In genomic region chr17:7481842-7482741, GRCh38 we compare ENCODE assay signal across 11 cellular contexts. TPM values are rescaled to one million over a fixed set of nuclear protein-coding genes. Genes with fewer than 3 reads are reported as not detected.
DNase-seq lines count a peak whose midpoint lies in the region; ATAC-seq and TF ChIP-seq lines count a peak whose summit lies in the region.
"Not testable (repeated sequence)": the region's sequence is repeated elsewhere in the genome, so short reads cannot be mapped to it uniquely, and the experiment has no call there.
"Had no signal": no experiment of that assay in that cellular context is flagged by ENCODE, and none has a peak within 500 bp of the region (broad histone marks: within the 10 kb centered on the region; RNA-seq: fewer than 3 reads in every experiment).

No MANE protein-coding gene starts in this region.

- not testable (repeated sequence) for H3K27me3 ChIP-seq in CD8-positive, alpha-beta T cell (ENCODE audit: insufficient read depth, low read length); ascending aorta; heart right ventricle; neuronal stem cell (ENCODE audit: control insufficient read depth in 3 of 3, insufficient read depth in 3 of 3, low read depth in 1 of 3, low read length in 3 of 3); testis

- H3K23ac ChIP-seq in neuronal stem cell (ENCODE audit: low read depth, low read length, poor library complexity), result peak overlapping the region; percentile 80

- not testable (repeated sequence) for H3K9me3 Mint-ChIP-seq in CD8-positive, alpha-beta T cell; activated B cell treated with CpG ODN at 0.5 μM for 24 hours

- not testable (repeated sequence) for TF ChIP-seq CTCF in CD8-positive, alpha-beta T cell (IDR thresholded peaks at IDR 0.05); activated B cell treated with CpG ODN at 0.5 μM for 24 hours (IDR thresholded peaks at IDR 0.05); ascending aorta (IDR thresholded peaks at IDR 0.05); heart right ventricle (IDR thresholded peaks at IDR 0.05); testis (IDR thresholded peaks at IDR 0.05)

- POLR2A ChIA-PET in CD8-positive, alpha-beta T cell (lab: Charles Lee), result interaction anchor here (0.9 kb wide), 1 partner anchor 98 kb away, joined by 3 read pairs; no protein-coding TSS in a partner anchor
- POLR2A ChIA-PET in activated B cell treated with CpG ODN at 0.5 μM for 24 hours (lab: Charles Lee), result interaction anchor here (0.7 to 4.6 kb wide), 8 partner anchors 27 to 708 kb away, joined by 3 to 42 read pairs (median 4); partner anchors contain the start of genes MPDU1, TMEM102, TMEM256 and TP53

- not testable (repeated sequence) for H3K27ac ChIP-seq in CD8-positive, alpha-beta T cell (ENCODE audit: low read depth, low read length); neuronal stem cell (replicated peaks; ENCODE audit: low read length)
- H3K27ac ChIP-seq in ascending aorta (peak overlapping the region; percentile 98 to 100), heart right ventricle (peak overlapping the region in 9 of 10 donors; percentile 91 to 100 (median 100)), testis (peak overlapping the region; percentile 34 to 99)

- peak overlapping the region; percentile 22 for H4K91ac ChIP-seq in neuronal stem cell (ENCODE audit: low read depth, low read length, poor library complexity)

- not testable (repeated sequence) for H2BK120ac ChIP-seq in neuronal stem cell (ENCODE audit: low read depth, low read length)

- H3K18ac ChIP-seq in neuronal stem cell (ENCODE audit: low read length), result not testable (repeated sequence)

- peak overlapping the region; percentile 46 for H3K4ac ChIP-seq in neuronal stem cell (ENCODE audit: low read length)

- intact Hi-C loops in CD8-positive, alpha-beta T cell (cut with DNase I, micrococcal nuclease), result loop anchor here (2.0 to 5.0 kb wide), 5 partner anchors 87 to 470 kb away; partner anchors contain the start of genes CYB5D1 (in 1 of the 2), KCTD11 (in 1 of the 2), NAA38 (in 1 of the 2) and PLSCR3 (in 1 of the 2)
- intact Hi-C loops in activated B cell treated with CpG ODN at 0.5 μM for 24 hours (cut with micrococcal nuclease), result loop anchor here (5.0 kb wide), 1 partner anchor 230 kb away; the partner anchor contains the start of genes CTDNEP1 and ELP5
- intact Hi-C loops in ascending aorta (cut with DNase I), result loop anchor here (5.0 to 10.0 kb wide), 3 partner anchors 203 to 675 kb away; partner anchors contain the start of genes CYB5D1, NAA38, TMEM88 and TP53
- intact Hi-C loops in heart right ventricle (cut with DNase I), result loop anchor here in 2 of 10 donors (5.0 to 10.0 kb wide), 2 partner anchors 127 to 130 kb away; partner anchors contain the start of genes KCTD11 (in 2 of the 2) and TMEM95 (in 1 of the 2)
- intact Hi-C loops in testis (cut with DNase I; ENCODE audit: low total_unique reads), result not testable (repeated sequence)

- not testable (repeated sequence) for H3K27me3 Mint-ChIP-seq in CD8-positive, alpha-beta T cell (ENCODE audit: low read depth); activated B cell treated with CpG ODN at 0.5 μM for 24 hours

- H2AFZ ChIP-seq in neuronal stem cell (ENCODE audit: low read length), result not testable (repeated sequence)

- H3K4me1 ChIP-seq in CD8-positive, alpha-beta T cell (ENCODE audit: insufficient read depth, low read length), result peaks cover 43% of the 10 kb centered on the region
- H3K4me1 ChIP-seq in ascending aorta (peaks cover 17 to 41% of the 10 kb centered on the region in 2 donors), heart right ventricle (peaks cover 25 to 74% (median 55%) of the 10 kb centered on the region in 9 donors), neuronal stem cell (ENCODE audit: control insufficient read depth in 2 of 2, insufficient read depth in 1 of 2, low read depth in 1 of 2, low read length in 2 of 2) (peaks cover 28 to 36% of the 10 kb centered on the region in 2 donors), testis (peaks cover 28% of the 10 kb centered on the region)

- H4K8ac ChIP-seq in neuronal stem cell (ENCODE audit: low read depth, low read length), result not testable (repeated sequence)

- H3K36me3 Mint-ChIP-seq in CD8-positive, alpha-beta T cell, result peaks cover 34% of the 10 kb centered on the region
- peaks cover 28% of the 10 kb centered on the region for H3K36me3 Mint-ChIP-seq in activated B cell treated with CpG ODN at 0.5 μM for 24 hours (ENCODE audit: low read depth)

- H3K9me3 ChIP-seq in CD8-positive, alpha-beta T cell (ENCODE audit: low read length); ascending aorta; heart right ventricle; neuronal stem cell (replicated peaks in 1 of 2; ENCODE audit: control insufficient read depth in 2 of 2, insufficient read depth in 1 of 2, low read depth in 1 of 2, low read length in 2 of 2); testis: not testable (repeated sequence)

- WGBS in heart right ventricle, 2 donors, result 81 to 82% methylated on average over 31 of the region's 31 CpGs
- WGBS in neuronal stem cell (ENCODE audit: extremely low coverage in 2 of 2, insufficient read length in 2 of 2, insufficient replicate concordance in 1 of 2), 2 donors, result no CpG with 5 or more reads among the region's 31 CpGs
- 83 to 88% methylated on average over 26 to 31 of the region's 31 CpGs for WGBS in testis, 2 donors

- ATAC-seq in CD8-positive, alpha-beta T cell; activated B cell treated with CpG ODN at 0.5 μM for 24 hours (ENCODE audit: low read depth); heart right ventricle: not testable (repeated sequence)

- H2BK5ac ChIP-seq in neuronal stem cell (ENCODE audit: low read length), result peak overlapping the region; percentile 43

- CTCF ChIA-PET in CD8-positive, alpha-beta T cell (lab: Charles Lee), result interaction anchor here (1.1 to 4.0 kb wide), 4 partner anchors 27 to 88 kb away, joined by 3 to 34 read pairs (median 6); partner anchors contain the start of gene PLSCR3
- CTCF ChIA-PET in activated B cell treated with CpG ODN at 0.5 μM for 24 hours (lab: Charles Lee), result interaction anchor here (0.6 to 1.3 kb wide), 2 partner anchors 34 to 46 kb away, joined by 3 to 4 read pairs; no protein-coding TSS in a partner anchor

- H3K36me3 ChIP-seq in CD8-positive, alpha-beta T cell (ENCODE audit: insufficient read depth, low read length); ascending aorta; heart right ventricle; testis (ENCODE audit: low read depth, missing control alignments): not testable (repeated sequence)
- H3K36me3 ChIP-seq in neuronal stem cell (replicated peaks in 1 of 2; ENCODE audit: control insufficient read depth in 2 of 2, insufficient read depth in 2 of 2, low read length in 2 of 2), result peaks cover 0 to 15% of the 10 kb centered on the region in 2 donors

- not testable (repeated sequence) for H3K14ac ChIP-seq in neuronal stem cell (ENCODE audit: low read length)

- not testable (repeated sequence) for H3K9ac ChIP-seq in neuronal stem cell (ENCODE audit: low read depth, low read length, poor library complexity)

- H2BK12ac ChIP-seq in neuronal stem cell (ENCODE audit: low read length), result not testable (repeated sequence)

- peak overlapping the region; percentile 100 for H3K4me3 Mint-ChIP-seq in CD8-positive, alpha-beta T cell
- peak overlapping the region; percentile 98 for H3K4me3 Mint-ChIP-seq in activated B cell treated with CpG ODN at 0.5 μM for 24 hours

- DNase-seq in CD8-positive, alpha-beta T cell; activated B cell treated with CpG ODN at 0.5 μM for 24 hours; ascending aorta (ENCODE audit: low spot score in 2 of 2); heart right ventricle; neuronal stem cell (ENCODE audit: low spot score); testis: not testable (repeated sequence)

- H2AK5ac ChIP-seq in neuronal stem cell (ENCODE audit: low read depth, low read length), result peak overlapping the region; percentile 60

- H3K4me2 ChIP-seq in neuronal stem cell (ENCODE audit: insufficient read depth, low read length, poor library complexity, severe bottlenecking), result not testable (repeated sequence)

- peak overlapping the region; percentile 100 for H3K27ac Mint-ChIP-seq in CD8-positive, alpha-beta T cell
- peak overlapping the region; percentile 100 for H3K27ac Mint-ChIP-seq in activated B cell treated with CpG ODN at 0.5 μM for 24 hours

- peak overlapping the region; percentile 62 for H2BK15ac ChIP-seq in neuronal stem cell (ENCODE audit: low read length)

- H3K4me1 Mint-ChIP-seq in CD8-positive, alpha-beta T cell (ENCODE audit: low read depth), result peaks cover 71% of the 10 kb centered on the region
- peaks cover 71% of the 10 kb centered on the region for H3K4me1 Mint-ChIP-seq in activated B cell treated with CpG ODN at 0.5 μM for 24 hours

- not testable (repeated sequence) for H3K4me3 ChIP-seq in CD8-positive, alpha-beta T cell (ENCODE audit: low read depth, low read length); ascending aorta; testis
- H3K4me3 ChIP-seq in heart right ventricle, result peak overlapping the region in 1 of 10 donors; percentile 70
- peak overlapping the region in 1 of 2 donors; percentile 68 for H3K4me3 ChIP-seq in neuronal stem cell (ENCODE audit: low read length in 2 of 2)

- H3K79me1 ChIP-seq in neuronal stem cell (ENCODE audit: low read depth, low read length), result not testable (repeated sequence)

- TF ChIP-seq POLR2A in testis (IDR thresholded peaks at IDR 0.05), result not testable (repeated sequence)

RNA-seq across cellular contexts. Expression of gene SLC35G6, which starts 0.8 kb away (rescaled TPM):
- total RNA-seq in CD8-positive, alpha-beta T cell, result not detected
- not detected in 2 replicates for total RNA-seq in activated B cell treated with CpG ODN at 0.5 μM for 24 hours
- not detected for total RNA-seq in ascending aorta
- total RNA-seq in heart right ventricle, result not detected
- polyA plus RNA-seq in heart right ventricle, result not detected
- polyA plus RNA-seq in neuronal stem cell (2013, experiment 1 of 2), result 0.03 TPM
- polyA plus RNA-seq in neuronal stem cell (2013, experiment 2 of 2), result not detected
- total RNA-seq in testis, result 1 to 10 TPM; 1.8 to 3.9 TPM
- polyA plus RNA-seq in testis (ENCODE audit: insufficient read depth, low read depth, low replicate concordance), result 3.9 TPM
- total RNA-seq: dermis microvascular lymphatic vessel endothelial cell, foreskin keratinocyte, GM12878 had no signal
- polyA plus RNA-seq: adipose tissue, foreskin keratinocyte, small intestine had no signal

RNA-seq across cellular contexts. Expression of gene POLR2A, which starts 2.1 kb away (rescaled TPM):
- 100 to 1,000 TPM; 508 to 546 TPM for total RNA-seq in CD8-positive, alpha-beta T cell
- 148 and 162 TPM in 2 replicates for total RNA-seq in activated B cell treated with CpG ODN at 0.5 μM for 24 hours
- 69.5 TPM for total RNA-seq in ascending aorta
- 10 to 100 TPM; 40.5 to 61.7 (median 48.8) TPM for total RNA-seq in heart right ventricle
- 10 to 100 TPM in 1 of 2 donors, 1 to 10 TPM in 1; 8.4 to 24.7 TPM for polyA plus RNA-seq in heart right ventricle
- polyA plus RNA-seq in neuronal stem cell (2013, experiment 1 of 2), result 40.1 TPM
- 39.2 TPM for polyA plus RNA-seq in neuronal stem cell (2013, experiment 2 of 2)
- 100 to 1,000 TPM; 359 to 391 TPM for total RNA-seq in testis
- polyA plus RNA-seq in testis (ENCODE audit: insufficient read depth, low read depth, low replicate concordance), result 175 TPM

RNA-seq across cellular contexts. Expression of gene ZBTB4, which starts 2.7 kb away (rescaled TPM):
- total RNA-seq in CD8-positive, alpha-beta T cell, result 10 to 100 TPM; 61.6 to 62.7 TPM
- total RNA-seq in activated B cell treated with CpG ODN at 0.5 μM for 24 hours, result 28.8 and 30.5 TPM in 2 replicates
- 67.9 TPM for total RNA-seq in ascending aorta
- total RNA-seq in heart right ventricle, result 10 to 100 TPM; 58.9 to 80.1 (median 69.4) TPM
- 10 to 100 TPM; 17.8 to 34.2 TPM for polyA plus RNA-seq in heart right ventricle
- polyA plus RNA-seq in neuronal stem cell (2013, experiment 1 of 2), result 12.7 TPM
- polyA plus RNA-seq in neuronal stem cell (2013, experiment 2 of 2), result 12.7 TPM
- 10 to 100 TPM; 34.0 to 43.4 TPM for total RNA-seq in testis
- polyA plus RNA-seq in testis (ENCODE audit: insufficient read depth, low read depth, low replicate concordance), result 39.5 TPM

RNA-seq across cellular contexts. Expression of gene CHRNB1, which starts 37.2 kb away (rescaled TPM):
- total RNA-seq in CD8-positive, alpha-beta T cell, result 1 to 10 TPM; 3.0 to 4.5 TPM
- total RNA-seq in activated B cell treated with CpG ODN at 0.5 μM for 24 hours (5.9 and 6.0 TPM in 2 replicates), ascending aorta (5.0 TPM), heart right ventricle (10 to 100 TPM in 6 of 10 donors, 1 to 10 TPM in 4; 5.4 to 13.1 (median 10.3) TPM), testis (1 to 10 TPM; 6.2 to 7.4 TPM)
- polyA plus RNA-seq in heart right ventricle (10 to 100 TPM; 10.2 to 25.4 TPM), testis (ENCODE audit: insufficient read depth, low read depth, low replicate concordance) (6.9 TPM)
- polyA plus RNA-seq in neuronal stem cell (2013, experiment 1 of 2), result 9.9 TPM
- polyA plus RNA-seq in neuronal stem cell (2013, experiment 2 of 2), result 11.1 TPM

RNA-seq across cellular contexts. Expression of gene FGF11, which starts 42.8 kb away (rescaled TPM):
- 1 to 10 TPM; 1.7 TPM for total RNA-seq in CD8-positive, alpha-beta T cell
- total RNA-seq in activated B cell treated with CpG ODN at 0.5 μM for 24 hours (1.3 and 2.8 TPM in 2 replicates), ascending aorta (0.32 TPM), heart right ventricle (10 to 100 TPM in 2 of 10 donors, 1 to 10 TPM in 8; 4.6 to 15.9 (median 8.1) TPM), testis (1 to 10 TPM; 3.2 to 4.2 TPM)
- polyA plus RNA-seq in heart right ventricle (1 to 10 TPM; 2.0 to 7.2 TPM), testis (ENCODE audit: insufficient read depth, low read depth, low replicate concordance) (4.6 TPM)
- 5.1 TPM for polyA plus RNA-seq in neuronal stem cell (2013, experiment 1 of 2)
- 4.3 TPM for polyA plus RNA-seq in neuronal stem cell (2013, experiment 2 of 2)
